In genomic region chr11:6531267-6531752, GRCh38 we compare ENCODE assay signal across 8 cellular contexts. TPM values are rescaled to one million over a fixed set of nuclear protein-coding genes. Genes with fewer than 3 reads are reported as not detected.
DNase-seq lines count a peak whose midpoint lies in the region; ATAC-seq and TF ChIP-seq lines count a peak whose summit lies in the region.

No MANE protein-coding gene starts in this region.

- H3K79me2 ChIP-seq in hepatocyte (no peaks in the 10 kb centered on the region), smooth muscle cell (ENCODE audit: low read depth) (no peaks in the 10 kb centered on the region)

- H3K9me2 ChIP-seq in hepatocyte (replicated peaks; ENCODE audit: insufficient read depth): no peaks in the 10 kb centered on the region

- H4K20me1 ChIP-seq in hepatocyte (ENCODE audit: insufficient read depth, poor library complexity, severe bottlenecking): no peaks in the 10 kb centered on the region
- no peaks in the 10 kb centered on the region for H4K20me1 ChIP-seq in smooth muscle cell (ENCODE audit: low read depth)

- no peaks in the 10 kb centered on the region for H3K9me3 ChIP-seq in hepatocyte (ENCODE audit: low read depth)
- H3K9me3 ChIP-seq in smooth muscle cell (replicated peaks; ENCODE audit: low read depth): no peaks in the 10 kb centered on the region

- peaks cover 12% of the 10 kb centered on the region for H3K36me3 Mint-ChIP-seq in T-helper 2 cell treated with Interferon-gamma antibody and Interleukin-4, amounts not matched to agents 5 μg/mL and 100 μg/mL, for 36 hours (ENCODE audit: low read depth)

- H3K27ac ChIP-seq in hepatocyte: no peak overlapping the region
- H3K27ac ChIP-seq in smooth muscle cell (ENCODE audit: low read depth): no peak overlapping the region

- H3K27me3 ChIP-seq in hepatocyte: no peaks in the 10 kb centered on the region
- H3K27me3 ChIP-seq in smooth muscle cell (ENCODE audit: low read depth): no peaks in the 10 kb centered on the region

- H3K4me3 ChIP-seq in hepatocyte: no peak overlapping the region
- no peak overlapping the region for H3K4me3 ChIP-seq in smooth muscle cell

- no peaks in the 10 kb centered on the region for H3K27me3 Mint-ChIP-seq in T-helper 2 cell treated with Interferon-gamma antibody and Interleukin-4, amounts not matched to agents 5 μg/mL and 100 μg/mL, for 36 hours (ENCODE audit: low read depth)

- no peaks in the 10 kb centered on the region for H3F3A ChIP-seq in smooth muscle cell (ENCODE audit: low read depth)

- H3K36me3 ChIP-seq in hepatocyte (replicated peaks; ENCODE audit: insufficient read depth, low read depth) (no peaks in the 10 kb centered on the region), smooth muscle cell (ENCODE audit: low read depth) (no peaks in the 10 kb centered on the region)

- no peak overlapping the region for H3K27ac Mint-ChIP-seq in T-helper 2 cell treated with Interferon-gamma antibody and Interleukin-4, amounts not matched to agents 5 μg/mL and 100 μg/mL, for 36 hours

- H3K9me3 Mint-ChIP-seq in T-helper 2 cell treated with Interferon-gamma antibody and Interleukin-4, amounts not matched to agents 5 μg/mL and 100 μg/mL, for 36 hours: no peaks in the 10 kb centered on the region

- peak; percentile 49 for ATAC-seq in GM21447 (IDR thresholded peaks at IDR 0.05; ENCODE audit: unreplicated experiment)
- ATAC-seq in HG02571 (IDR thresholded peaks at IDR 0.05; ENCODE audit: unreplicated experiment): no peak

- no peak overlapping the region for H2AFZ ChIP-seq in hepatocyte
- no peak overlapping the region for H2AFZ ChIP-seq in smooth muscle cell (ENCODE audit: low read depth)

- WGBS in hepatocyte (ENCODE audit: low lambda C conversion rate, missing lambda C conversion rate): 5% methylated on average over 1 of the region's 1 CpG
- 0% methylated on average over 1 of the region's 1 CpG for WGBS in smooth muscle cell (ENCODE audit: low lambda C conversion rate)

- H3K4me2 ChIP-seq in hepatocyte: no peak overlapping the region
- no peak overlapping the region for H3K4me2 ChIP-seq in smooth muscle cell

- H3K4me1 ChIP-seq in hepatocyte (ENCODE audit: insufficient read depth) (no peaks in the 10 kb centered on the region), smooth muscle cell (ENCODE audit: low read depth) (no peaks in the 10 kb centered on the region)

- no peak overlapping the region for H3K9ac ChIP-seq in smooth muscle cell (ENCODE audit: low read depth)

- peaks cover 7% of the 10 kb centered on the region for H3K4me1 Mint-ChIP-seq in T-helper 2 cell treated with Interferon-gamma antibody and Interleukin-4, amounts not matched to agents 5 μg/mL and 100 μg/mL, for 36 hours (ENCODE audit: low read depth)

- H3K4me3 Mint-ChIP-seq in T-helper 2 cell treated with Interferon-gamma antibody and Interleukin-4, amounts not matched to agents 5 μg/mL and 100 μg/mL, for 36 hours: no peak overlapping the region

- TF ChIP-seq CTCF in hepatocyte (IDR thresholded peaks at IDR 0.05; ENCODE audit: poor library complexity): peak; percentile 67
- TF ChIP-seq CTCF in smooth muscle cell (IDR thresholded peaks at IDR 0.05; ENCODE audit: borderline replicate concordance, insufficient read depth, poor library complexity, severe bottlenecking): peak; percentile 60

- DNase-seq in D341Med (ENCODE audit: low spot score): peak; percentile 68
- peak; percentile 23 for DNase-seq in NCI-H2029 (lab: John Stamatoyannopoulos, UW)
- DNase-seq in amniotic epithelial cell (ENCODE audit: low read depth): peak; percentile 39
- peak; percentile 49 for DNase-seq in hepatocyte (ENCODE audit: low spot score)
- no peak for DNase-seq in smooth muscle cell (lab: John Stamatoyannopoulos, UW; ENCODE audit: unreplicated experiment)
- no peak for DNase-seq in T-helper 2 cell treated with Interferon-gamma antibody and Interleukin-4, amounts not matched to agents 5 μg/mL and 100 μg/mL, for 36 hours (ENCODE audit: low spot score)

RNA-seq across cellular contexts. Expression of gene DNHD1, which starts 34.2 kb away (rescaled TPM):
- total RNA-seq in hepatocyte (7.3 and 8.1 TPM in 2 replicates), smooth muscle cell (9.1 and 13.3 TPM in 2 replicates)
- polyA plus RNA-seq in hepatocyte (7.1 and 7.9 TPM in 2 replicates), smooth muscle cell (5.5 and 5.9 TPM in 2 replicates)

RNA-seq across cellular contexts. Expression of gene TIMM10B, which starts 50.0 kb away (rescaled TPM):
- 56.3 and 68.0 TPM in 2 replicates for total RNA-seq in hepatocyte
- polyA plus RNA-seq in hepatocyte: 52.1 and 65.8 TPM in 2 replicates
- total RNA-seq in smooth muscle cell: 37.0 and 46.7 TPM in 2 replicates
- 29.1 and 43.6 TPM in 2 replicates for polyA plus RNA-seq in smooth muscle cell

RNA-seq across cellular contexts. Expression of gene ARFIP2, which starts 50.2 kb away (rescaled TPM):
- total RNA-seq in hepatocyte: 78.0 and 90.1 TPM in 2 replicates
- polyA plus RNA-seq in hepatocyte: 94.9 and 108 TPM in 2 replicates
- total RNA-seq in smooth muscle cell: 61.6 and 61.9 TPM in 2 replicates
- 84.0 and 88.6 TPM in 2 replicates for polyA plus RNA-seq in smooth muscle cell

RNA-seq across cellular contexts. Expression of gene TRIM3, which starts 57.6 kb away (rescaled TPM):
- total RNA-seq in hepatocyte: 18.1 and 26.2 TPM in 2 replicates
- 31.6 and 35.5 TPM in 2 replicates for polyA plus RNA-seq in hepatocyte
- total RNA-seq in smooth muscle cell: 14.0 and 14.9 TPM in 2 replicates
- polyA plus RNA-seq in smooth muscle cell: 25.5 and 36.0 TPM in 2 replicates

Comparison
In these comparisons a context has a peak if more than half of its experiments do, and no peak if none do; other contexts are left out.
1. DNase-seq: peak in D341Med (single experiment), NCI-H2029 (single experiment), amniotic epithelial cell (single experiment) and hepatocyte (single experiment); none in smooth muscle cell (single experiment) and T-helper 2 cell treated with Interferon-gamma antibody and Interleukin-4, amounts not matched to agents 5 μg/mL and 100 μg/mL, for 36 hours (single experiment).